22 cellular contexts compared by ENCODE assay signal in genomic region chr11:17434108-17434507, GRCh38. TPM values are rescaled to one million over a fixed set of nuclear protein-coding genes. Genes with fewer than 3 reads are reported as not detected.
"Had no signal": no experiment of that assay in that cellular context is flagged by ENCODE, and none has a peak within 500 bp of the region (broad histone marks: within the 10 kb centered on the region; RNA-seq: fewer than 3 reads in every experiment).

No MANE protein-coding gene starts in this region.

- DNase-seq: esophagus squamous epithelium; foreskin fibroblast; glutamatergic neuron; islet precursor cell; mammary epithelial cell; naive thymus-derived CD4-positive, alpha-beta T cell; nephron progenitor cell; posterior cingulate gyrus; sigmoid colon; stimulated activated CD4-positive, alpha-beta T cell treated with anti-CD3 and anti-CD28 coated beads, Interleukin-2, amount 100 ng/mL, for 48 hours; stimulated activated naive CD4-positive, alpha-beta T cell treated with Interleukin-2 at 50 U/mL for 16 hours; thyroid gland had no signal

- H3K9me3 ChIP-seq: esophagus squamous epithelium, gastroesophageal sphincter, neutrophil, right atrium auricular region, sigmoid colon, thyroid gland had no signal

- H3K36me3 Mint-ChIP-seq: naive thymus-derived CD4-positive, alpha-beta T cell; type B pancreatic cell had no signal

- H3K4me1 ChIP-seq: right atrium auricular region, sigmoid colon had no signal

- H3K27me3 ChIP-seq: neutrophil, right atrium auricular region, sigmoid colon, thyroid gland had no signal

- H3K36me3 ChIP-seq: esophagus squamous epithelium, gastroesophageal sphincter, neutrophil, right atrium auricular region, sigmoid colon, thyroid gland had no signal

- H3K9me3 Mint-ChIP-seq: dendritic cell treated with granulocyte-macrophage colony-stimulating factor and Interleukin-4, amounts not matched to agents 40 ng/mL and 50 ng/mL, for 4 days; naive thymus-derived CD4-positive, alpha-beta T cell; nephron progenitor cell; type B pancreatic cell had no signal

- H3K27ac Mint-ChIP-seq: dendritic cell treated with granulocyte-macrophage colony-stimulating factor and Interleukin-4, amounts not matched to agents 40 ng/mL and 50 ng/mL, for 4 days; naive thymus-derived CD4-positive, alpha-beta T cell; nephron progenitor cell had no signal

- H3K4me3 Mint-ChIP-seq: dendritic cell treated with granulocyte-macrophage colony-stimulating factor and Interleukin-4, amounts not matched to agents 40 ng/mL and 50 ng/mL, for 4 days; nephron progenitor cell had no signal

- H3K4me3 ChIP-seq: esophagus squamous epithelium, gastroesophageal sphincter, right atrium auricular region, sigmoid colon, skin epidermis, thyroid gland had no signal

- FAIRE-seq: urothelium cell line had no signal

- H3K27ac ChIP-seq: esophagus squamous epithelium, gastroesophageal sphincter, neutrophil, right atrium auricular region, sigmoid colon, skin epidermis, thyroid gland had no signal

RNA-seq across cellular contexts. Expression of gene ABCC8, which starts 42.5 kb away (rescaled TPM):
- total RNA-seq: epithelial cell of proximal tubule, osteoblast, pulmonary artery endothelial cell had no signal
- polyA plus RNA-seq: mammary epithelial cell; naive thymus-derived CD4-positive, alpha-beta T cell had no signal

RNA-seq across cellular contexts. Expression of gene KCNJ11, which starts 45.6 kb away (rescaled TPM):
- total RNA-seq: mammary epithelial cell had no signal
- polyA plus RNA-seq: naive thymus-derived CD4-positive, alpha-beta T cell had no signal
